In genomic region chr9:92325269-92325990, GRCh38 we compare ENCODE assay signal across 7 cellular contexts. TPM values are rescaled to one million over a fixed set of nuclear protein-coding genes. Genes with fewer than 3 reads are reported as not detected.
DNase-seq lines count a peak whose midpoint lies in the region; ATAC-seq and TF ChIP-seq lines count a peak whose summit lies in the region.

TSS of gene CENPP (plus strand) at chr9:92325953.
TSS of gene NOL8 (minus strand) at chr9:92325350. CDS start at chr9:92324161, 1,189 bp downstream.

- H3K79me2 ChIP-seq in hepatocyte = peaks cover 22% of the 10 kb centered on the region

- DNase-seq in NCI-H2029 (lab: John Stamatoyannopoulos, UW) = peak; percentile 85
- DNase-seq in T-helper 9 cell = peak; percentile 71
- DNase-seq in astrocyte of the cerebellum (ENCODE audit: low read depth) = peak; percentile 70
- DNase-seq in hepatocyte (ENCODE audit: low spot score) = peak; percentile 94
- peak; percentile 76 for DNase-seq in renal cortical epithelial cell (ENCODE audit: low read depth)

- H3K9me3 ChIP-seq in hepatocyte (ENCODE audit: low read depth) = no peaks in the 10 kb centered on the region

- H3K4me1 ChIP-seq in hepatocyte (ENCODE audit: insufficient read depth) = peaks cover 10% of the 10 kb centered on the region

- no peaks in the 10 kb centered on the region for H4K20me1 ChIP-seq in hepatocyte (ENCODE audit: insufficient read depth, poor library complexity, severe bottlenecking)

- TF ChIP-seq CTCF in astrocyte of the cerebellum (IDR thresholded peaks at IDR 0.05; ENCODE audit: low read depth, low read length, missing control alignments) (no peak), hepatocyte (IDR thresholded peaks at IDR 0.05; ENCODE audit: poor library complexity) (no peak)

- peak within 1 kb of the TSS; percentile 70 for H2AFZ ChIP-seq in hepatocyte

- peak within 1 kb of the TSS; percentile 95 for H3K4me2 ChIP-seq in hepatocyte

- WGBS in hepatocyte (ENCODE audit: low lambda C conversion rate, missing lambda C conversion rate) = under 1% methylated on average over 51 of the region's 55 CpGs

- H3K4me3 ChIP-seq in astrocyte of the cerebellum (ENCODE audit: low read depth, low read length) (peak within 1 kb of the TSS; percentile 90), hepatocyte (peak within 1 kb of the TSS; percentile 65)

- in situ Hi-C loops in astrocyte of the cerebellum (cut with HindIII; ENCODE audit: low sequenced_read_pairs) = no loop called here

- H3K36me3 ChIP-seq in hepatocyte (replicated peaks; ENCODE audit: insufficient read depth, low read depth) = no peaks in the 10 kb centered on the region

- no peaks in the 10 kb centered on the region for H3K27me3 ChIP-seq in hepatocyte

- peak within 1 kb of the TSS; percentile 100 for H3K27ac ChIP-seq in hepatocyte

- peak; percentile 98 for ATAC-seq in GM18511 (IDR thresholded peaks at IDR 0.05; ENCODE audit: unreplicated experiment)
- peak; percentile 92 for ATAC-seq in HG02981 (IDR thresholded peaks at IDR 0.05; ENCODE audit: unreplicated experiment)

- no peaks in the 10 kb centered on the region for H3K9me2 ChIP-seq in hepatocyte (replicated peaks; ENCODE audit: insufficient read depth)

RNA-seq across cellular contexts. Expression of gene CENPP, which starts in this region (rescaled TPM):
- total RNA-seq in hepatocyte (2.0 and 5.9 TPM in 2 replicates), renal cortical epithelial cell (1.2 and 3.1 TPM in 2 replicates)
- 2.8 and 5.1 TPM in 2 replicates for polyA plus RNA-seq in hepatocyte

RNA-seq across cellular contexts. Expression of gene NOL8, which starts in this region (rescaled TPM):
- 17.3 and 28.9 TPM in 2 replicates for total RNA-seq in hepatocyte
- 17.5 and 25.6 TPM in 2 replicates for polyA plus RNA-seq in hepatocyte
- total RNA-seq in renal cortical epithelial cell = 14.8 and 33.9 TPM in 2 replicates

Comparison
In these comparisons a context has a peak if more than half of its experiments do, and no peak if none do; other contexts are left out.
1. Peak in every context shown above with its lines: DNase-seq, ATAC-seq, H3K4me3 ChIP-seq and H3K27ac ChIP-seq.